Comparison of ENCODE assay signal across 8 cellular contexts in genomic region chr5:181160755-181161533, GRCh38. TPM values are rescaled to one million over a fixed set of nuclear protein-coding genes. Genes with fewer than 3 reads are reported as not detected.
A peak's percentile ranks its signal among the peaks of the same experiment; 100 is the strongest.
DNase-seq lines count a peak whose midpoint lies in the region; ATAC-seq, FAIRE-seq and TF ChIP-seq lines count a peak whose summit lies in the region.
"Not testable (repeated sequence)": the region's sequence is repeated elsewhere in the genome, so short reads cannot be mapped to it uniquely, and the experiment has no call there.

No MANE protein-coding gene starts in this region.

- not testable (repeated sequence) for H3K36me3 Mint-ChIP-seq in activated CD4-positive, alpha-beta T cell treated with anti-CD3 and anti-CD28 coated beads, Interleukin-2, amount 10 ng/mL, durations not matched to agents 7 days and 5 days (ENCODE audit: low read depth)

- not testable (repeated sequence) for H3K36me3 ChIP-seq in K562 (ENCODE audit: control insufficient read depth, insufficient read depth, low read length); gastroesophageal sphincter; neuron (ENCODE audit: insufficient read depth, low read length); thoracic aorta

- H3K27me3 Mint-ChIP-seq in activated CD4-positive, alpha-beta T cell treated with anti-CD3 and anti-CD28 coated beads, Interleukin-2, amount 10 ng/mL, durations not matched to agents 7 days and 5 days, result not testable (repeated sequence)

- TF ChIP-seq CTCF in K562 (IDR thresholded peaks at IDR 0.05 in 2 of 3, conservative IDR thresholded peaks at IDR 0.05 in 1 of 3; ENCODE audit: insufficient read depth in 2 of 3, low read depth in 1 of 3, low read length in 3 of 3); gastroesophageal sphincter (IDR thresholded peaks at IDR 0.05); thoracic aorta (IDR thresholded peaks at IDR 0.05): not testable (repeated sequence)

- BruUV-seq in K562 (replicated peaks; lab: Mats Ljungman, UMichigan), result not testable (repeated sequence)

- not testable (repeated sequence) for H3K9me3 ChIP-seq in K562 (replicated peaks; ENCODE audit: control insufficient read depth, insufficient read depth, low read depth, low read length); gastroesophageal sphincter; neuron (ENCODE audit: low read length); thoracic aorta

- ATAC-seq in K562 (peak; percentile 18), gastroesophageal sphincter (peak; percentile 56)
- ATAC-seq in thoracic aorta (ENCODE audit: insufficient number of reproducible peaks, low FRiP score, low read depth), result not testable (repeated sequence)

- peak; percentile 53; the same call in 1 of the 2 replicates for TF ChIP-seq POLR2A in K562 (conservative IDR thresholded peaks at IDR 0.05)
- TF ChIP-seq POLR2A in gastroesophageal sphincter (IDR thresholded peaks at IDR 0.05), result peak in 1 of 2 donors; percentile 11

- peak overlapping the region; percentile 96 for H3K27ac Mint-ChIP-seq in activated CD4-positive, alpha-beta T cell treated with anti-CD3 and anti-CD28 coated beads, Interleukin-2, amount 10 ng/mL, durations not matched to agents 7 days and 5 days

- H3K27ac ChIP-seq in K562 (ENCODE audit: extremely low read depth, low read depth, low read length), result peak overlapping the region; percentile 87
- H3K27ac ChIP-seq in gastroesophageal sphincter, result peak overlapping the region in 3 of 4 donors; percentile 29 to 86 (median 84)
- not testable (repeated sequence) for H3K27ac ChIP-seq in thoracic aorta

- H3K9me3 Mint-ChIP-seq in activated CD4-positive, alpha-beta T cell treated with anti-CD3 and anti-CD28 coated beads, Interleukin-2, amount 10 ng/mL, durations not matched to agents 7 days and 5 days, result not testable (repeated sequence)

- peak overlapping the region; percentile 19; the same call in 1 of the 2 replicates for H3K4me3 ChIP-seq in K562
- H3K4me3 ChIP-seq in gastroesophageal sphincter, result peak overlapping the region in 1 of 2 donors; percentile 41
- peak overlapping the region; percentile 45 for H3K4me3 ChIP-seq in neuron (ENCODE audit: low read length)
- H3K4me3 ChIP-seq in thoracic aorta, result peak overlapping the region; percentile 33

- H3K79me2 ChIP-seq in K562 (ENCODE audit: control insufficient read depth, insufficient read depth, low read length), result not testable (repeated sequence)

- intact Hi-C loops in K562 (cut with micrococcal nuclease), result loop anchor here (10.0 kb wide), 1 partner anchor 56 kb away; no protein-coding TSS in a partner anchor

- H3K9ac ChIP-seq in K562 (ENCODE audit: insufficient read depth in 1 of 2, low read depth in 2 of 2, low read length in 2 of 2), result peak overlapping the region; percentile 81 to 91

- peak overlapping the region; percentile 85 for H3K4me2 ChIP-seq in K562 (ENCODE audit: insufficient read depth, low read length)

- 0% methylated on average over 6 of the region's 48 CpGs for WGBS in K562 (ENCODE audit: insufficient coverage, low coverage, missing lambda C conversion rate)
- 14 to 48% methylated on average over 6 to 7 of the region's 48 CpGs for WGBS in gastroesophageal sphincter (ENCODE audit: low coverage in 1 of 2), 2 donors

- CTCF ChIA-PET in activated CD4-positive, alpha-beta T cell treated with anti-CD3 and anti-CD28 coated beads, Interleukin-2, amount 10 ng/mL, durations not matched to agents 7 days and 5 days (lab: Charles Lee), result interaction anchor here (1.0 to 1.7 kb wide), 3 partner anchors 8 to 23 kb away, joined by 3 to 5 read pairs (median 4); no protein-coding TSS in a partner anchor
- CTCF ChIA-PET in K562 (lab: Yijun Ruan, JAX; ENCODE audit: low intra/inter-chr PET ratio), result not testable (repeated sequence)

- peak overlapping the region; percentile 100 for H2AFZ ChIP-seq in K562 (ENCODE audit: low read depth, low read length)
- not testable (repeated sequence) for H2AFZ ChIP-seq in neuron (ENCODE audit: low read depth, low read length)

- H3K4me1 ChIP-seq in K562 (replicated peaks in 1 of 2; ENCODE audit: control insufficient read depth in 2 of 2, insufficient read depth in 2 of 2, low read length in 2 of 2) (peaks cover 41 to 43% of the 10 kb centered on the region in 2 experiments), gastroesophageal sphincter (peaks cover 0 to 21% (median 3%) of the 10 kb centered on the region in 3 donors)
- H3K4me1 ChIP-seq in neuron (ENCODE audit: insufficient read depth, low read length); thoracic aorta (ENCODE audit: control insufficient read depth in 1 of 2, low read depth in 2 of 2): not testable (repeated sequence)

- not testable (repeated sequence) for H3K27me3 ChIP-seq in K562 (ENCODE audit: control insufficient read depth in 2 of 2, insufficient read depth in 2 of 2, low read length in 2 of 2); neuron (ENCODE audit: insufficient read depth, low read length); thoracic aorta (replicated peaks; ENCODE audit: insufficient read depth)
- H3K27me3 ChIP-seq in gastroesophageal sphincter, result peaks cover 40% of the 10 kb centered on the region

- peak; percentile 38 for DNase-seq in DMS 273 treated with DMSO at 0.1 percent for 48 hours (lab: John Stamatoyannopoulos, UW)
- peak in 52 of 76 experiments; percentile 9 to 72 (median 41) for DNase-seq in HUDEP-2 (lab: John Stamatoyannopoulos, UW; ENCODE audit: unreplicated experiment in 76 of 76)
- peak; percentile 67 for DNase-seq in NK-92 treated with Interleukin-12 subunit alpha and Interleukin-12 subunit beta, amount 100 ng/mL, for 24 hours (lab: John Stamatoyannopoulos, UW)
- peak; percentile 50 for DNase-seq in activated CD4-positive, alpha-beta T cell treated with anti-CD3 and anti-CD28 coated beads, Interleukin-2, amount 10 ng/mL, durations not matched to agents 7 days and 5 days
- DNase-seq in K562 (ENCODE audit: extremely low read depth in 1 of 4, low spot score in 3 of 4), result peak; percentile 69 to 76 (median 73)
- not testable (repeated sequence) for DNase-seq in thoracic aorta (ENCODE audit: low spot score)

- not testable (repeated sequence) for H3K9me1 ChIP-seq in K562 (ENCODE audit: control insufficient read depth, insufficient read depth, low read length)

- TF ChIP-seq RAD21 in K562 (CRISPR knock-in tag; conservative IDR thresholded peaks at IDR 0.05 in 1 of 2, IDR thresholded peaks at IDR 0.05 in 1 of 2), result not testable (repeated sequence)

- not testable (repeated sequence) for H4K20me1 ChIP-seq in K562 (replicated peaks; ENCODE audit: control insufficient read depth, insufficient read depth, low read length)

- H3K4me3 Mint-ChIP-seq in activated CD4-positive, alpha-beta T cell treated with anti-CD3 and anti-CD28 coated beads, Interleukin-2, amount 10 ng/mL, durations not matched to agents 7 days and 5 days, result peak overlapping the region; percentile 67

- peaks cover 60% of the 10 kb centered on the region for H3K4me1 Mint-ChIP-seq in activated CD4-positive, alpha-beta T cell treated with anti-CD3 and anti-CD28 coated beads, Interleukin-2, amount 10 ng/mL, durations not matched to agents 7 days and 5 days

- TF ChIP-seq EP300 in K562 (IDR thresholded peaks at IDR 0.05; ENCODE audit: low read length); gastroesophageal sphincter (IDR thresholded peaks at IDR 0.05): not testable (repeated sequence)

- POLR2A ChIA-PET in activated CD4-positive, alpha-beta T cell treated with anti-CD3 and anti-CD28 coated beads, Interleukin-2, amount 10 ng/mL, durations not matched to agents 7 days and 5 days (lab: Charles Lee), result not testable (repeated sequence)
- POLR2A ChIA-PET in K562 (lab: Yijun Ruan, JAX), result interaction anchor here (0.6 to 1.2 kb wide), 5 partner anchors 12 to 90 kb away, joined by 3 to 6 read pairs (median 4); partner anchors contain the start of gene TRIM41

- in situ Hi-C loops in K562 (cut with MboI), result not testable (repeated sequence)

- FAIRE-seq in K562 (lab: Jason Lieb, UNC), result not testable (repeated sequence)

RNA-seq across cellular contexts. Expression of gene OR2V2, which starts 13.6 kb away (rescaled TPM):
- total RNA-seq in activated CD4-positive, alpha-beta T cell treated with anti-CD3 and anti-CD28 coated beads, Interleukin-2, amount 10 ng/mL, durations not matched to agents 7 days and 5 days, result not detected
- total RNA-seq in K562 (2011; cell fraction: chromatin; rRNA removed; ENCODE audit: low replicate concordance), result not detected in 2 replicates
- total RNA-seq in K562 (2011; cell fraction: nucleolus; rRNA removed), result not detected in 2 replicates
- total RNA-seq in K562 (2011; cell fraction: nucleoplasm; rRNA removed), result not detected in 2 replicates
- total RNA-seq in K562 (2014; rRNA removed) (not detected in 2 replicates), K562 (2014; rRNA removed; fragmentation: Illumina TruSeq; extraction: Trizol) (not detected in 2 replicates), K562 (2015; rRNA removed; fragmentation: Illumina TruSeq; extraction: Trizol) (not detected in 2 replicates), K562 (2021) (not detected in 2 replicates), gastroesophageal sphincter (under 1 TPM in 1 of 4 donors, not detected in 3; 0.08 TPM), thoracic aorta (not detected)
- polyA plus RNA-seq in K562 (2011; rRNA removed) (not detected in 2 replicates), K562 (2014; fragmentation: Illumina TruSeq; extraction: Trizol) (not detected in 2 replicates), K562 (2014; fragmentation: Nextera tagmentation; extraction: Ambion mirVana) (under 1 TPM in 1 of 2 experiments, not detected in 1; 0.01 TPM), K562 (2014; rRNA removed) (not detected in 2 replicates)
- not detected in 2 replicates for polyA plus RNA-seq in K562 (2011; cell fraction: cytosol; rRNA removed)
- not detected in 2 replicates for polyA plus RNA-seq in K562 (2011; cell fraction: nucleus; rRNA removed)
- not detected in 2 replicates for polyA plus RNA-seq in K562 (2012)
- not detected in 2 replicates for polyA minus RNA-seq in K562 (2011; rRNA and poly(A)+ RNA removed)
- polyA minus RNA-seq in K562 (2011; cell fraction: cytosol; rRNA and poly(A)+ RNA removed), result not detected in 2 replicates
- polyA minus RNA-seq in K562 (2011; cell fraction: nucleus; rRNA and poly(A)+ RNA removed), result not detected in 2 replicates

RNA-seq across cellular contexts. Expression of gene OR2V1, which starts 30.0 kb away (rescaled TPM):
- not detected for total RNA-seq in activated CD4-positive, alpha-beta T cell treated with anti-CD3 and anti-CD28 coated beads, Interleukin-2, amount 10 ng/mL, durations not matched to agents 7 days and 5 days
- not detected in 2 replicates for total RNA-seq in K562 (2011; cell fraction: chromatin; rRNA removed; ENCODE audit: low replicate concordance)
- total RNA-seq in K562 (2011; cell fraction: nucleolus; rRNA removed), result not detected in 2 replicates
- total RNA-seq in K562 (2011; cell fraction: nucleoplasm; rRNA removed), result not detected in 2 replicates
- total RNA-seq in K562 (2014; rRNA removed) (0.08 TPM in 1 of 2 replicates, not detected in the other), K562 (2014; rRNA removed; fragmentation: Illumina TruSeq; extraction: Trizol) (0.04 TPM in 1 of 2 replicates, not detected in the other), K562 (2015; rRNA removed; fragmentation: Illumina TruSeq; extraction: Trizol) (not detected in 2 replicates), K562 (2021) (0.07 TPM in 1 of 2 replicates, not detected in the other), gastroesophageal sphincter (under 1 TPM in 1 of 4 donors, not detected in 3; 0.12 TPM), thoracic aorta (not detected)
- polyA plus RNA-seq in K562 (2011; rRNA removed) (0.05 and 0.15 TPM in 2 replicates), K562 (2014; fragmentation: Illumina TruSeq; extraction: Trizol) (0.10 TPM in 1 of 2 replicates, not detected in the other), K562 (2014; fragmentation: Nextera tagmentation; extraction: Ambion mirVana) (under 1 TPM; 0.15 to 0.28 TPM), K562 (2014; rRNA removed) (0.07 TPM in 1 of 2 replicates, not detected in the other)
- 0.03 TPM in 2 replicates for polyA plus RNA-seq in K562 (2011; cell fraction: cytosol; rRNA removed)
- polyA plus RNA-seq in K562 (2011; cell fraction: nucleus; rRNA removed), result not detected in 2 replicates
- polyA plus RNA-seq in K562 (2012), result 0.06 and 0.08 TPM in 2 replicates
- polyA minus RNA-seq in K562 (2011; rRNA and poly(A)+ RNA removed), result 0.12 TPM in 1 of 2 replicates, not detected in the other
- polyA minus RNA-seq in K562 (2011; cell fraction: cytosol; rRNA and poly(A)+ RNA removed), result not detected in 2 replicates
- not detected in 2 replicates for polyA minus RNA-seq in K562 (2011; cell fraction: nucleus; rRNA and poly(A)+ RNA removed)

RNA-seq across cellular contexts. Expression of gene TRIM7, which starts 44.1 kb away (rescaled TPM):
- total RNA-seq in activated CD4-positive, alpha-beta T cell treated with anti-CD3 and anti-CD28 coated beads, Interleukin-2, amount 10 ng/mL, durations not matched to agents 7 days and 5 days, result under 1 TPM; 0.29 to 0.84 TPM
- 5.4 and 8.3 TPM in 2 replicates for total RNA-seq in K562 (2011; cell fraction: chromatin; rRNA removed; ENCODE audit: low replicate concordance)
- total RNA-seq in K562 (2011; cell fraction: nucleolus; rRNA removed), result 6.2 and 7.5 TPM in 2 replicates
- total RNA-seq in K562 (2011; cell fraction: nucleoplasm; rRNA removed), result 7.2 and 7.9 TPM in 2 replicates
- total RNA-seq in K562 (2014; rRNA removed) (12.9 and 13.8 TPM in 2 replicates), K562 (2014; rRNA removed; fragmentation: Illumina TruSeq; extraction: Trizol) (8.4 and 11.7 TPM in 2 replicates), K562 (2015; rRNA removed; fragmentation: Illumina TruSeq; extraction: Trizol) (8.9 and 9.0 TPM in 2 replicates), K562 (2021) (10.3 and 12.4 TPM in 2 replicates), gastroesophageal sphincter (10 to 100 TPM in 1 of 4 donors, 1 to 10 TPM in 3; 3.0 to 11.0 (median 4.7) TPM), thoracic aorta (10 to 100 TPM; 11.4 to 14.7 TPM)
- polyA plus RNA-seq in K562 (2011; rRNA removed) (7.1 and 12.6 TPM in 2 replicates), K562 (2014; fragmentation: Illumina TruSeq; extraction: Trizol) (5.4 and 7.7 TPM in 2 replicates), K562 (2014; fragmentation: Nextera tagmentation; extraction: Ambion mirVana) (1 to 10 TPM; 2.6 to 3.2 TPM), K562 (2014; rRNA removed) (12.4 and 14.9 TPM in 2 replicates)
- 4.5 and 12.8 TPM in 2 replicates for polyA plus RNA-seq in K562 (2011; cell fraction: cytosol; rRNA removed)
- 8.4 and 8.9 TPM in 2 replicates for polyA plus RNA-seq in K562 (2011; cell fraction: nucleus; rRNA removed)
- polyA plus RNA-seq in K562 (2012), result 6.9 and 17.6 TPM in 2 replicates
- polyA minus RNA-seq in K562 (2011; rRNA and poly(A)+ RNA removed), result 3.3 and 4.2 TPM in 2 replicates
- 3.4 and 4.1 TPM in 2 replicates for polyA minus RNA-seq in K562 (2011; cell fraction: cytosol; rRNA and poly(A)+ RNA removed)
- 2.6 and 3.3 TPM in 2 replicates for polyA minus RNA-seq in K562 (2011; cell fraction: nucleus; rRNA and poly(A)+ RNA removed)
